In genomic region chr3:66525771-66526170, GRCh38 we compare ENCODE assay signal across 36 cellular contexts.
"Had no signal": no experiment of that assay in that cellular context is flagged by ENCODE, and none has a peak within 500 bp of the region (broad histone marks: within the 10 kb centered on the region; RNA-seq: fewer than 3 reads in every experiment).

No MANE protein-coding gene starts in this region.

- H3K27me3 Mint-ChIP-seq: activated CD4-positive, alpha-beta memory T cell treated with anti-CD3 and anti-CD28 coated beads, Interleukin-2, amount 10 ng/mL, durations not matched to agents 7 days and 5 days had no signal

- H3K36me3 Mint-ChIP-seq: activated CD8-positive, alpha-beta memory T cell treated with anti-CD3 and anti-CD28 coated beads, Interleukin-2, amount 10 ng/mL, durations not matched to agents 7 days and 5 days; activated naive CD4-positive, alpha-beta T cell treated with anti-CD3 and anti-CD28 coated beads, Interleukin-2, amount 10 ng/mL, durations not matched to agents 7 days and 5 days; activated naive CD4-positive, alpha-beta T cell treated with anti-CD3 and anti-CD28 coated beads, Interleukin-2, amount 50 U/mL, for 24 hours; activated naive CD8-positive, alpha-beta T cell; activated naive CD8-positive, alpha-beta T cell treated with anti-CD3 and anti-CD28 coated beads, Interleukin-2, amount 10 ng/mL, durations not matched to agents 7 days and 5 days had no signal

- H3K4me1 Mint-ChIP-seq: activated CD4-positive, alpha-beta memory T cell treated with anti-CD3 and anti-CD28 coated beads, Interleukin-2, amount 10 ng/mL, durations not matched to agents 7 days and 5 days; activated naive CD4-positive, alpha-beta T cell treated with anti-CD3 and anti-CD28 coated beads, Interleukin-2, amount 50 U/mL, for 24 hours had no signal

- H3K27me3 ChIP-seq: ascending aorta, body of pancreas, brain microvascular endothelial cell, breast epithelium had no signal

- H3K4me1 ChIP-seq: ascending aorta, body of pancreas, breast epithelium had no signal

- H3K9me3 ChIP-seq: ascending aorta, body of pancreas, breast epithelium had no signal

- H3K9me3 Mint-ChIP-seq: activated B cell treated with CpG ODN at 0.5 μM for 24 hours; activated CD4-positive, alpha-beta memory T cell treated with anti-CD3 and anti-CD28 coated beads, Interleukin-2, amount 10 ng/mL, durations not matched to agents 7 days and 5 days; activated CD4-positive, alpha-beta T cell treated with anti-CD3 and anti-CD28 coated beads, Interleukin-2, amount 10 ng/mL, durations not matched to agents 24 days and 14 days; activated naive CD4-positive, alpha-beta T cell treated with anti-CD3 and anti-CD28 coated beads, Interleukin-2, amount 10 ng/mL, durations not matched to agents 7 days and 5 days; activated naive CD4-positive, alpha-beta T cell treated with anti-CD3 and anti-CD28 coated beads, Interleukin-2, amount 50 U/mL, for 24 hours; activated naive CD8-positive, alpha-beta T cell treated with anti-CD3 and anti-CD28 coated beads, Interleukin-2, amount 10 ng/mL, durations not matched to agents 7 days and 5 days; activated naive CD8-positive, alpha-beta T cell treated with anti-CD3 and anti-CD28 coated beads, Interleukin-2, amount 50 U/mL, for 24 hours; activated T-cell treated with anti-CD3 and anti-CD28 coated beads, Interleukin-2, amount 50 U/mL, for 24 hours; activated T-helper 2 cell treated with anti-CD3 and anti-CD28 coated beads, Interferon-gamma antibody, Interleukin-2, Interleukin-4, amounts not matched to agents 10 μg/mL and 5 μg/mL and 100 μg/mL, durations not matched to agents 14 hours and 24 hours and 36 hours; T-helper 1 cell treated with Interleukin-12 subunit alpha and Interleukin-12 subunit beta and Interleukin-4 antibody, amounts not matched to agents 30 μg/mL and 1 μg/mL, for 36 hours; T-helper 2 cell treated with Interferon-gamma antibody and Interleukin-4, amounts not matched to agents 5 μg/mL and 100 μg/mL, for 36 hours had no signal

- ATAC-seq: activated CD8-positive, alpha-beta memory T cell treated with anti-CD3 and anti-CD28 coated beads, Interleukin-2, amount 10 ng/mL, durations not matched to agents 7 days and 5 days; activated CD8-positive, alpha-beta T cell treated with anti-CD3 and anti-CD28 coated beads, Interleukin-2, amount 10 ng/mL, durations not matched to agents 7 days and 5 days; activated naive CD8-positive, alpha-beta T cell treated with anti-CD3 and anti-CD28 coated beads, Interleukin-2, amount 50 U/mL, for 24 hours; body of pancreas had no signal

- H3K4me3 ChIP-seq: ascending aorta, body of pancreas, breast epithelium had no signal

- FAIRE-seq: TTC549 had no signal

- DNase-seq: activated B cell treated with CpG ODN at 0.5 μM for 24 hours; activated CD4-positive, alpha-beta memory T cell treated with anti-CD3 and anti-CD28 coated beads, Interleukin-2, amount 10 ng/mL, durations not matched to agents 7 days and 5 days; activated CD4-positive, alpha-beta T cell treated with anti-CD3 and anti-CD28 coated beads for 4 hours; activated CD4-positive, alpha-beta T cell treated with anti-CD3 and anti-CD28 coated beads, Interleukin-2, amount 10 ng/mL, durations not matched to agents 24 days and 14 days; activated CD4-positive, alpha-beta T cell treated with anti-CD3 and anti-CD28 coated beads, Interleukin-2, amount 50 U/mL, for 1 hour; activated CD4-positive, alpha-beta T cell treated with anti-CD3 and anti-CD28 coated beads, Interleukin-2, amount 50 U/mL, for 48 hours; activated CD4-positive, CD25-positive, alpha-beta regulatory T cell treated with anti-CD3 and anti-CD28 coated beads, Interleukin-2, amount 50 U/mL, for 72 hours; activated CD8-positive, alpha-beta memory T cell treated with anti-CD3 and anti-CD28 coated beads for 24 hours; activated CD8-positive, alpha-beta memory T cell treated with anti-CD3 and anti-CD28 coated beads, Interleukin-2, amount 10 ng/mL, durations not matched to agents 7 days and 5 days; activated CD8-positive, alpha-beta memory T cell treated with anti-CD3 and anti-CD28 coated beads, Interleukin-2, amount 50 U/mL, for 48 hours; activated CD8-positive, alpha-beta T cell treated with anti-CD3 and anti-CD28 coated beads, Interleukin-2, amount 10 ng/mL, durations not matched to agents 7 days and 5 days; activated effector memory CD4-positive, alpha-beta T cell treated with Interleukin-2 at 50 U/mL for 16 hours; activated gamma-delta T cell; activated naive CD4-positive, alpha-beta T cell treated with anti-CD3 and anti-CD28 coated beads, Interleukin-2, amount 10 ng/mL, durations not matched to agents 7 days and 5 days; activated naive CD4-positive, alpha-beta T cell treated with Interleukin-2 at 50 U/mL for 16 hours; activated naive CD8-positive, alpha-beta T cell treated with anti-CD3 and anti-CD28 coated beads, Interleukin-2, amount 10 ng/mL, durations not matched to agents 7 days and 5 days; activated naive CD8-positive, alpha-beta T cell treated with anti-CD3 and anti-CD28 coated beads, Interleukin-2, amount 50 U/mL, for 24 hours; activated T-cell treated with anti-CD3 and anti-CD28 coated beads, Interleukin-2, amount 50 U/mL, for 24 hours; activated T-cell treated with anti-CD3 and anti-CD28 coated beads, Interleukin-2, amount 50 U/mL, for 48 hours; amygdala; anterior cingulate cortex; body of pancreas; brain microvascular endothelial cell; central memory CD4-positive, alpha-beta T cell; T-helper 1 cell; T-helper 2 cell; T-helper 9 cell had no signal

- H3K27ac ChIP-seq: ascending aorta, body of pancreas, brain microvascular endothelial cell, breast epithelium, VCaP had no signal

- H3K4me3 Mint-ChIP-seq: activated B cell treated with CpG ODN at 0.5 μM for 24 hours; activated CD4-positive, alpha-beta memory T cell treated with anti-CD3 and anti-CD28 coated beads, Interleukin-2, amount 10 ng/mL, durations not matched to agents 7 days and 5 days; activated CD4-positive, alpha-beta T cell treated with anti-CD3 and anti-CD28 coated beads, Interleukin-2, amount 10 ng/mL, durations not matched to agents 24 days and 14 days; activated CD8-positive, alpha-beta memory T cell treated with anti-CD3 and anti-CD28 coated beads, Interleukin-2, amount 10 ng/mL, durations not matched to agents 7 days and 5 days; activated CD8-positive, alpha-beta T cell treated with anti-CD3 and anti-CD28 coated beads, Interleukin-2, amount 10 ng/mL, durations not matched to agents 7 days and 5 days; activated naive CD4-positive, alpha-beta T cell treated with anti-CD3 and anti-CD28 coated beads, Interleukin-2, amount 10 ng/mL, durations not matched to agents 7 days and 5 days; activated naive CD4-positive, alpha-beta T cell treated with anti-CD3 and anti-CD28 coated beads, Interleukin-2, amount 50 U/mL, for 24 hours; activated naive CD8-positive, alpha-beta T cell; activated naive CD8-positive, alpha-beta T cell treated with anti-CD3 and anti-CD28 coated beads, Interleukin-2, amount 50 U/mL, for 24 hours; activated T-cell treated with anti-CD3 and anti-CD28 coated beads, Interleukin-2, amount 50 U/mL, for 24 hours; T-helper 1 cell treated with Interleukin-12 subunit alpha and Interleukin-12 subunit beta and Interleukin-4 antibody, amounts not matched to agents 30 μg/mL and 1 μg/mL, for 36 hours; T-helper 2 cell treated with Interferon-gamma antibody and Interleukin-4, amounts not matched to agents 5 μg/mL and 100 μg/mL, for 36 hours had no signal

- H3K36me3 ChIP-seq: ascending aorta, brain microvascular endothelial cell, breast epithelium had no signal

- H3K27ac Mint-ChIP-seq: activated B cell treated with CpG ODN at 0.5 μM for 24 hours; activated CD4-positive, alpha-beta memory T cell treated with anti-CD3 and anti-CD28 coated beads, Interleukin-2, amount 10 ng/mL, durations not matched to agents 7 days and 5 days; activated CD4-positive, alpha-beta T cell treated with anti-CD3 and anti-CD28 coated beads, Interleukin-2, amount 10 ng/mL, durations not matched to agents 24 days and 14 days; activated CD8-positive, alpha-beta memory T cell treated with anti-CD3 and anti-CD28 coated beads, Interleukin-2, amount 10 ng/mL, durations not matched to agents 7 days and 5 days; activated CD8-positive, alpha-beta T cell treated with anti-CD3 and anti-CD28 coated beads, Interleukin-2, amount 10 ng/mL, durations not matched to agents 7 days and 5 days; activated naive CD4-positive, alpha-beta T cell treated with anti-CD3 and anti-CD28 coated beads, Interleukin-2, amount 10 ng/mL, durations not matched to agents 7 days and 5 days; activated naive CD4-positive, alpha-beta T cell treated with anti-CD3 and anti-CD28 coated beads, Interleukin-2, amount 50 U/mL, for 24 hours; activated naive CD8-positive, alpha-beta T cell; activated naive CD8-positive, alpha-beta T cell treated with anti-CD3 and anti-CD28 coated beads, Interleukin-2, amount 10 ng/mL, durations not matched to agents 7 days and 5 days; activated naive CD8-positive, alpha-beta T cell treated with anti-CD3 and anti-CD28 coated beads, Interleukin-2, amount 50 U/mL, for 24 hours; activated T-cell treated with anti-CD3 and anti-CD28 coated beads, Interleukin-2, amount 50 U/mL, for 24 hours; activated T-helper 2 cell treated with anti-CD3 and anti-CD28 coated beads, Interferon-gamma antibody, Interleukin-2, Interleukin-4, amounts not matched to agents 10 μg/mL and 5 μg/mL and 100 μg/mL, durations not matched to agents 14 hours and 24 hours and 36 hours; T-helper 1 cell treated with Interleukin-12 subunit alpha and Interleukin-12 subunit beta and Interleukin-4 antibody, amounts not matched to agents 30 μg/mL and 1 μg/mL, for 36 hours; T-helper 2 cell treated with Interferon-gamma antibody and Interleukin-4, amounts not matched to agents 5 μg/mL and 100 μg/mL, for 36 hours had no signal
